ENCODE assay signal across 8 cellular contexts in the genomic region with DNA sequence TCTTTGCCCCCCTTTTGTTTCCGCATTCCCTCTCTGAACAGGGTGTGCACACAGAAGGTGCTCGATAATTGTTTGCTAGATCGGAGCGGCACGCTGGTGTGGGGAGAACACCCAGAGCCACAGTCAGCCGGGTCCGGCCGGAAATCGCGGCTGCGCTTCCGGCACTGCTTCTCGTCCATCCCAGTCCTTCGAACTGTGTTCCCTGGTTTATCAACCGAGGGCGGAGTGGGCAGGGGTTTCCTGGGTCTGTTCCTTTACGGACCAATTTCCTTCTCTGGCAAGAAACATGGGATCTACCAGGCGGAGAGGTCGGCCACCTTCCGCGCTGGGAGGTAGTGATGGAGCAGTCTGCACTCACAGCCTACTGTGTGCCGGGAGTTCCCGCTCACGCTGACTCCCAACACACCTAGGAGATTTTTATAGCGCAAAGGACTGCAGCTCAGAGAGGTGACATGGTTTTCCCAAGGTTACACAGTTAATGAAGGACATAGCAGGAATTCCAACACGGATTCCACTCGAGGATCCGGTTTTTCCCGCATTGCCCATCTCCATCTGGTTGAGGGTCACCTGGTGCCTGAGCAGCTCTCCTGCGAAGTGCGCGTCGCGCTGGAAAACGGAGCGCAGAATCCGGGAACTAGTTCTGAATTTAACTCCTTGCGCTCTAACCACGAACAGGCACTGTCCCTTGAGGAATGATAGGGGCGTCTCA. TPM values are rescaled to one million over a fixed set of nuclear protein-coding genes. Genes with fewer than 3 reads are reported as not detected.
A peak's percentile ranks its signal among the peaks of the same experiment; 100 is the strongest.
DNase-seq lines count a peak whose midpoint lies in the region; ATAC-seq and TF ChIP-seq lines count a peak whose summit lies in the region.

No MANE protein-coding gene starts in this region.

- H3K27ac Mint-ChIP-seq in endothelial cell (ENCODE audit: unreplicated experiment): no peak overlapping the region

- peaks cover 30% of the 10 kb centered on the region for H3K36me3 Mint-ChIP-seq in endothelial cell (ENCODE audit: low read depth, unreplicated experiment)

- intact Hi-C loops in posterior vena cava (cut with DNase I): loop anchor here in 1 of 2 donors (10.0 kb wide), 1 partner anchor 119 kb away; no protein-coding TSS in a partner anchor

- peak; percentile 76 for DNase-seq in ELF-1 (ENCODE audit: low read depth, low spot score)
- peak; percentile 40 for DNase-seq in NCI-H1694 treated with DMSO at 0.1 percent for 48 hours (lab: John Stamatoyannopoulos, UW)
- peak; percentile 51 for DNase-seq in endothelial cell (ENCODE audit: low spot score)
- DNase-seq in posterior vena cava (ENCODE audit: low spot score): peak; percentile 74
- DNase-seq in iPS-NIHi7 (ENCODE audit: extremely low spot score): no peak
- DNase-seq in H4 (ENCODE audit: low spot score): no peak

- H3K4me1 Mint-ChIP-seq in endothelial cell (ENCODE audit: unreplicated experiment): peaks cover 51% of the 10 kb centered on the region

- H3K27me3 Mint-ChIP-seq in endothelial cell (ENCODE audit: unreplicated experiment): peaks cover 58% of the 10 kb centered on the region

- H3K9me3 Mint-ChIP-seq in endothelial cell (ENCODE audit: unreplicated experiment): no peaks in the 10 kb centered on the region

- ATAC-seq in HG02759 (IDR thresholded peaks at IDR 0.05; ENCODE audit: unreplicated experiment) (no peak), GM19324 (IDR thresholded peaks at IDR 0.05; ENCODE audit: low FRiP score, unreplicated experiment) (no peak)

- peak overlapping the region; percentile 86 for H3K4me3 Mint-ChIP-seq in endothelial cell (ENCODE audit: unreplicated experiment)

- TF ChIP-seq CTCF in endothelial cell (IDR thresholded peaks at IDR 0.05; ENCODE audit: unreplicated experiment): no peak

RNA-seq across cellular contexts. Expression of a gene that starts 6.8 kb away (rescaled TPM):
- 17.4 TPM for total RNA-seq in endothelial cell (ENCODE audit: unreplicated experiment)
- 10 to 100 TPM in 1 of 2 donors, 1 to 10 TPM in 1; 7.0 to 20.8 TPM for total RNA-seq in posterior vena cava
- 10.0 and 13.0 TPM in 2 replicates for total RNA-seq in H4 (2014; rRNA removed; shearing (Covaris generic))

Comparison
In these comparisons a context has a peak if more than half of its experiments do, and no peak if none do; other contexts are left out.
1. DNase-seq: peak in ELF-1 (single experiment), NCI-H1694 treated with DMSO at 0.1 percent for 48 hours (single experiment), endothelial cell (single experiment) and posterior vena cava (single experiment); none in iPS-NIHi7 (single experiment) and H4 (single experiment).